In the genomic region with DNA sequence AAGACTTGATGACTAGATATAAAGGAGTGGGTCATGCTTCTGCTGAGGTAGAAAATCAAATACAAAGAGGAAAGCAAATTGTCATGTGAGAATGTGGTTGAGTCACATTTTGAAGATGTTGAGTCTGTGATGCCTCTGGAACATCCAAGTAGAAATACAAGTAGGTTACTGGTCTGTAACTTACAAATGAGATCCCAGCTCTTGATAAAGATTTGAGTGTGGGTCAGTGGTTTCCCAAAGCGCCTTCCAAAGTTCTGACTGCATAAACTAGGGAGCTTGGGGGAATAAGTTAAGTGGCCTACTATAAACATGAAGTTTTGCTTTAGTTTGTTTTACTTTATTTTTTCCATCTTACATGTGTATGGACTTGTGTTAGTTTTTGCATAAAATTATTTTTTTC, we compare ENCODE assay signal across 6 cellular contexts.
"Had no signal": no experiment of that assay in that cellular context is flagged by ENCODE, and none has a peak within 500 bp of the region (broad histone marks: within the 10 kb centered on the region; RNA-seq: fewer than 3 reads in every experiment).

No MANE protein-coding gene starts in this region.

- H3K27ac ChIP-seq: GM23248 had no signal

- H3K9ac ChIP-seq: GM23248 had no signal

- H3K36me3 Mint-ChIP-seq: IgD-negative memory B cell had no signal

- H3K9me3 Mint-ChIP-seq: H9 had no signal

- ATAC-seq: HepG2 had no signal

- DNase-seq: GM23248, GOT3, H9, HCEC 1CT had no signal

- FAIRE-seq: HepG2 had no signal

- H2AFZ ChIP-seq: GM23248 had no signal

- H3K27ac Mint-ChIP-seq: H9, IgD-negative memory B cell had no signal

- H3K4me3 ChIP-seq: GM23248 had no signal
